9 cellular contexts compared by ENCODE assay signal in the genomic region with DNA sequence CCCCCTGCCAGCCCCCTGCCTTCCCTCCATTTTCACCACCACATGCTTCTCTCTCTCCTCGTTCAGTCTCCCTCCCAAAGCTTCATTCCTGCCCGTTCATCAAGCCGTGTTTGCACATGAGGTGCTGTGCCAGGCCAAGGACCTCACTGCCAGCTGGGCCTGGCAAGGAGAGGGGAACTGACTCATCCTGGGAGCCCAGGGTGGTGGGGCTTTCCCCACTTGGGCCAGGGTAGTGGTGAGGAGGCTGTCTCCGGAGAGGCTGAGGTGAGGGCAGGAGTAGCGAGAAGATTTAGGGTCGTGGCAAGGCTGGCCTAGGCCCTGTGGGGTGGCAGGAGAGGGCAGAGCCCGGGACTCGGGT. TPM values are rescaled to one million over a fixed set of nuclear protein-coding genes. Genes with fewer than 3 reads are reported as not detected.
DNase-seq lines count a peak whose midpoint lies in the region; ATAC-seq and TF ChIP-seq lines count a peak whose summit lies in the region.
"Had no signal": no experiment of that assay in that cellular context is flagged by ENCODE, and none has a peak within 500 bp of the region (broad histone marks: within the 10 kb centered on the region; RNA-seq: fewer than 3 reads in every experiment).

No MANE protein-coding gene starts in this region.

- intact Hi-C loops in Right ventricle myocardium superior (cut with DNase I) (no loop called here), activated B cell treated with CpG ODN at 0.5 μM for 24 hours (cut with micrococcal nuclease) (no loop called here)

- H3K27ac ChIP-seq in right atrium auricular region, result no peak overlapping the region

- H3K36me3 ChIP-seq in right atrium auricular region, result no peaks in the 10 kb centered on the region

- no peaks in the 10 kb centered on the region for H3K27me3 ChIP-seq in right atrium auricular region

- no peak overlapping the region for H3K4me3 ChIP-seq in right atrium auricular region

- POLR2A ChIA-PET in activated B cell treated with CpG ODN at 0.5 μM for 24 hours (lab: Charles Lee), result no interaction called here

- no peak overlapping the region for H3K27ac Mint-ChIP-seq in activated B cell treated with CpG ODN at 0.5 μM for 24 hours
- H3K27ac Mint-ChIP-seq: CD4-positive, CD25-positive, alpha-beta regulatory T cell had no signal

- in situ Hi-C loops in GM13977 (cut with MboI; ENCODE audit: low pct_unique_long_range_greater_than_20kb, low sequenced_read_pairs, unreplicated experiment), result no loop called here

- no peaks in the 10 kb centered on the region for H3K36me3 Mint-ChIP-seq in activated B cell treated with CpG ODN at 0.5 μM for 24 hours (ENCODE audit: low read depth)
- H3K36me3 Mint-ChIP-seq: CD4-positive, CD25-positive, alpha-beta regulatory T cell had no signal

- no peak overlapping the region for H3K4me3 Mint-ChIP-seq in activated B cell treated with CpG ODN at 0.5 μM for 24 hours
- H3K4me3 Mint-ChIP-seq: CD4-positive, CD25-positive, alpha-beta regulatory T cell had no signal

- peak; percentile 32 for ATAC-seq in Right ventricle myocardium superior (ENCODE audit: poor library complexity)
- peak; percentile 79 for ATAC-seq in activated B cell treated with CpG ODN at 0.5 μM for 24 hours (ENCODE audit: low read depth)
- ATAC-seq in left lobe of liver, result peak; percentile 90
- ATAC-seq in GM21723 (IDR thresholded peaks at IDR 0.05; ENCODE audit: unreplicated experiment), result no peak

- TF ChIP-seq CTCF in right atrium auricular region (IDR thresholded peaks at IDR 0.05), result no peak
- TF ChIP-seq CTCF in activated B cell treated with CpG ODN at 0.5 μM for 24 hours (IDR thresholded peaks at IDR 0.05), result no peak
- no peak for TF ChIP-seq CTCF in GM13977 (IDR thresholded peaks at IDR 0.05; ENCODE audit: extremely low read depth, insufficient read depth, missing control alignments)

- H3K4me1 Mint-ChIP-seq in activated B cell treated with CpG ODN at 0.5 μM for 24 hours, result peaks cover 5% of the 10 kb centered on the region

- CTCF ChIA-PET in activated B cell treated with CpG ODN at 0.5 μM for 24 hours (lab: Charles Lee), result no interaction called here

- H3K9me3 Mint-ChIP-seq in activated B cell treated with CpG ODN at 0.5 μM for 24 hours, result no peaks in the 10 kb centered on the region
- H3K9me3 Mint-ChIP-seq: CD4-positive, CD25-positive, alpha-beta regulatory T cell had no signal

- peaks cover 0 to 53% of the 10 kb centered on the region in 2 donors for H3K4me1 ChIP-seq in right atrium auricular region

- peaks cover 5% of the 10 kb centered on the region for H3K27me3 Mint-ChIP-seq in activated B cell treated with CpG ODN at 0.5 μM for 24 hours
- H3K27me3 Mint-ChIP-seq: CD4-positive, CD25-positive, alpha-beta regulatory T cell had no signal

- DNase-seq in Right ventricle myocardium superior, result peak; percentile 70
- DNase-seq in right atrium auricular region (ENCODE audit: low spot score), result no peak
- DNase-seq in activated B cell treated with CpG ODN at 0.5 μM for 24 hours, result no peak
- DNase-seq in left lobe of liver (ENCODE audit: low spot score), result peak; percentile 71
- peak; percentile 69 for DNase-seq in ureter (ENCODE audit: low spot score)
- DNase-seq in GM13977 (ENCODE audit: low spot score), result no peak
- DNase-seq in GF-D8 (lab: John Stamatoyannopoulos, UW), result no peak
- DNase-seq: CD4-positive, CD25-positive, alpha-beta regulatory T cell had no signal

- no peaks in the 10 kb centered on the region for H3K9me3 ChIP-seq in right atrium auricular region

RNA-seq across cellular contexts. Expression of a gene that starts 30.4 kb away (rescaled TPM):
- total RNA-seq in Right ventricle myocardium superior (16.8 TPM), right atrium auricular region (10 to 100 TPM; 14.2 to 39.7 TPM), activated B cell treated with CpG ODN at 0.5 μM for 24 hours (24.9 and 26.6 TPM in 2 replicates), left lobe of liver (31.9 TPM), ureter (134 TPM)

Comparison
In these comparisons a context has a peak if more than half of its experiments do, and no peak if none do; other contexts are left out.
1. DNase-seq: peak in Right ventricle myocardium superior (single experiment), left lobe of liver (single experiment) and ureter (single experiment); none in right atrium auricular region (single experiment), activated B cell treated with CpG ODN at 0.5 μM for 24 hours (single experiment), GM13977 (single experiment) and GF-D8 (single experiment).